ENCODE assay signal across 14 cellular contexts in the genomic region with DNA sequence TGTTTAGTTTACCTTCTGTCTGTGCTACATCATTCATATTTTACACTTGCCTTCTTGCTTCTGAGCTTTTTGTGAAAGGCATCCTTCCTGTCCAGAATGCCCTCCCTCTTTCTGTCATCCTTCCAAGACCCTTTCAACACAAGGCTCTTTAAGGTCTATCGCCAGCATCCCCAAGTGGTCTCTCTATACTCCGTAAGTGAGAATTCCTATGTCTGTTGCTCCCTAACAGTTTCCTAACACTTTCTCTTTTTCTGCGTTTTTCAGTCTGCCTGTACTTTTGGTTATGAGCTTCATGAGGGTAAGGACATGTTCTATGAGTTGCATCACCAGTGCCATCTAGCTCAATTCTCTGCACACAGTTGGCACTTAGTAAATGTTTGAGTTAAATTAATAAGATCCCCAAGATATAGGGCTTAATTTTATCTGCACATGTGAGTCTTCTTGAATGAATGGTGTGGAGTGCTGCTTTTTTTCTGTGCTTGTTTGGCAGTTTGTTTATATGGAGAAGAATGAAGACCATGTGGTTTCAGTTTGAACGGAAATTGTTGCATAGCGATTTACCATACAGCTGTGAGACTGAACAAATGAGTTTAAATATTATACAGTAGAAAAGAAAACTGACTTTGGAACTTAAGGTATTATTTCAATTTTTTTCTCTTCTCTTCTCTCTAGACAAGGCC. TPM values are rescaled to one million over a fixed set of nuclear protein-coding genes. Genes with fewer than 3 reads are reported as not detected.
A peak's percentile ranks its signal among the peaks of the same experiment; 100 is the strongest.
DNase-seq lines count a peak whose midpoint lies in the region; ATAC-seq and TF ChIP-seq lines count a peak whose summit lies in the region.
"Had no signal": no experiment of that assay in that cellular context is flagged by ENCODE, and none has a peak within 500 bp of the region (broad histone marks: within the 10 kb centered on the region; RNA-seq: fewer than 3 reads in every experiment).

No MANE protein-coding gene starts in this region.

- DNase-seq in T-helper 1 cell (no peak), HFFc6 (peak; percentile 15), endothelial cell (ENCODE audit: low spot score) (no peak), NCI-H1436 (lab: John Stamatoyannopoulos, UW) (no peak)
- DNase-seq: 8988T; activated CD4-positive, alpha-beta T cell treated with anti-CD3 and anti-CD28 coated beads, Interleukin-2, amount 10 ng/mL, durations not matched to agents 24 days and 14 days; activated naive CD4-positive, alpha-beta T cell treated with anti-CD3 and anti-CD28 coated beads, Interleukin-2, amount 50 U/mL, for 16 hours; colonic mucosa; kidney; substantia nigra had no signal

- H3K27me3 Mint-ChIP-seq in T-helper 1 cell treated with Interleukin-12 subunit alpha and Interleukin-12 subunit beta and Interleukin-4 antibody, amounts not matched to agents 30 μg/mL and 1 μg/mL, for 36 hours (ENCODE audit: low read depth) = no peaks in the 10 kb centered on the region
- H3K27me3 Mint-ChIP-seq in HFFc6 (ENCODE audit: insufficient read depth) = no peaks in the 10 kb centered on the region
- peaks cover 3% of the 10 kb centered on the region for H3K27me3 Mint-ChIP-seq in endothelial cell (ENCODE audit: unreplicated experiment)
- H3K27me3 Mint-ChIP-seq in nephron (ENCODE audit: low read depth) = no peaks in the 10 kb centered on the region
- H3K27me3 Mint-ChIP-seq: activated CD4-positive, alpha-beta T cell treated with anti-CD3 and anti-CD28 coated beads, Interleukin-2, amount 10 ng/mL, durations not matched to agents 24 days and 14 days had no signal

- peaks cover 19% of the 10 kb centered on the region for H3K36me3 Mint-ChIP-seq in T-helper 1 cell treated with Interleukin-12 subunit alpha and Interleukin-12 subunit beta and Interleukin-4 antibody, amounts not matched to agents 30 μg/mL and 1 μg/mL, for 36 hours (ENCODE audit: low read depth)
- H3K36me3 Mint-ChIP-seq in HFFc6 (ENCODE audit: low read depth) = peaks cover 30% of the 10 kb centered on the region
- H3K36me3 Mint-ChIP-seq in endothelial cell (ENCODE audit: low read depth, unreplicated experiment) = peaks cover 19% of the 10 kb centered on the region
- H3K36me3 Mint-ChIP-seq in nephron (ENCODE audit: low read depth) = peaks cover 34% of the 10 kb centered on the region

- peak overlapping the region; percentile 26 for H3K27ac Mint-ChIP-seq in T-helper 1 cell treated with Interleukin-12 subunit alpha and Interleukin-12 subunit beta and Interleukin-4 antibody, amounts not matched to agents 30 μg/mL and 1 μg/mL, for 36 hours
- H3K27ac Mint-ChIP-seq in HFFc6 (peak overlapping the region; percentile 72), endothelial cell (ENCODE audit: unreplicated experiment) (peak overlapping the region; percentile 19), nephron (peak overlapping the region; percentile 19 to 77 (median 57))
- H3K27ac Mint-ChIP-seq: activated CD4-positive, alpha-beta T cell treated with anti-CD3 and anti-CD28 coated beads, Interleukin-2, amount 10 ng/mL, durations not matched to agents 24 days and 14 days had no signal

- H3K9me3 Mint-ChIP-seq in T-helper 1 cell treated with Interleukin-12 subunit alpha and Interleukin-12 subunit beta and Interleukin-4 antibody, amounts not matched to agents 30 μg/mL and 1 μg/mL, for 36 hours = no peaks in the 10 kb centered on the region
- no peaks in the 10 kb centered on the region for H3K9me3 Mint-ChIP-seq in HFFc6
- no peaks in the 10 kb centered on the region for H3K9me3 Mint-ChIP-seq in endothelial cell (ENCODE audit: unreplicated experiment)
- H3K9me3 Mint-ChIP-seq in nephron = no peaks in the 10 kb centered on the region
- H3K9me3 Mint-ChIP-seq: activated CD4-positive, alpha-beta T cell treated with anti-CD3 and anti-CD28 coated beads, Interleukin-2, amount 10 ng/mL, durations not matched to agents 24 days and 14 days had no signal

- peaks cover 21% of the 10 kb centered on the region for H3K4me1 Mint-ChIP-seq in T-helper 1 cell treated with Interleukin-12 subunit alpha and Interleukin-12 subunit beta and Interleukin-4 antibody, amounts not matched to agents 30 μg/mL and 1 μg/mL, for 36 hours (ENCODE audit: low read depth)
- H3K4me1 Mint-ChIP-seq in HFFc6 (ENCODE audit: low read depth) (peaks cover 60% of the 10 kb centered on the region), endothelial cell (ENCODE audit: unreplicated experiment) (peaks cover 4% of the 10 kb centered on the region), nephron (peaks cover 23% of the 10 kb centered on the region)

- no peak overlapping the region for H3K4me3 Mint-ChIP-seq in T-helper 1 cell treated with Interleukin-12 subunit alpha and Interleukin-12 subunit beta and Interleukin-4 antibody, amounts not matched to agents 30 μg/mL and 1 μg/mL, for 36 hours
- H3K4me3 Mint-ChIP-seq in HFFc6 (peak overlapping the region; percentile 70), endothelial cell (ENCODE audit: unreplicated experiment) (peak overlapping the region; percentile 5), nephron (no peak overlapping the region)
- H3K4me3 Mint-ChIP-seq: activated CD4-positive, alpha-beta T cell treated with anti-CD3 and anti-CD28 coated beads, Interleukin-2, amount 10 ng/mL, durations not matched to agents 24 days and 14 days had no signal

- TF ChIP-seq CTCF in HFFc6 (IDR thresholded peaks at IDR 0.05) = no peak
- TF ChIP-seq CTCF in endothelial cell (IDR thresholded peaks at IDR 0.05; ENCODE audit: unreplicated experiment) = no peak
- no peak for TF ChIP-seq CTCF in nephron (IDR thresholded peaks at IDR 0.05; ENCODE audit: unreplicated experiment in 3 of 3)

- ATAC-seq in HG03159 (IDR thresholded peaks at IDR 0.05; ENCODE audit: unreplicated experiment) (no peak), HG02571 (IDR thresholded peaks at IDR 0.05; ENCODE audit: unreplicated experiment) (no peak)

RNA-seq across cellular contexts. Expression of gene RABGEF1, which starts 29.4 kb away (rescaled TPM):
- 10 to 100 TPM; 38.6 to 45.3 (median 42.5) TPM for total RNA-seq in HFFc6 (2021; fragmentation: NEBNext Ultra II Directional; extraction: Animal tissue kit (Norgen Biotek cat#: 25700))
- total RNA-seq in endothelial cell (ENCODE audit: unreplicated experiment) = 19.2 TPM

Comparison
In these comparisons a context has a peak if more than half of its experiments do, and no peak if none do; other contexts are left out.
1. H3K27ac Mint-ChIP-seq: peak in every context shown above with its lines; median percentile 72 in HFFc6; 57 in nephron; 26 in T-helper 1 cell treated with Interleukin-12 subunit alpha and Interleukin-12 subunit beta and Interleukin-4 antibody, amounts not matched to agents 30 μg/mL and 1 μg/mL, for 36 hours; 19 in endothelial cell.
2. H3K4me3 Mint-ChIP-seq: peak in HFFc6 (single experiment) and endothelial cell (single experiment); none in T-helper 1 cell treated with Interleukin-12 subunit alpha and Interleukin-12 subunit beta and Interleukin-4 antibody, amounts not matched to agents 30 μg/mL and 1 μg/mL, for 36 hours (single experiment) and nephron (0 of 3).